In the genomic region with DNA sequence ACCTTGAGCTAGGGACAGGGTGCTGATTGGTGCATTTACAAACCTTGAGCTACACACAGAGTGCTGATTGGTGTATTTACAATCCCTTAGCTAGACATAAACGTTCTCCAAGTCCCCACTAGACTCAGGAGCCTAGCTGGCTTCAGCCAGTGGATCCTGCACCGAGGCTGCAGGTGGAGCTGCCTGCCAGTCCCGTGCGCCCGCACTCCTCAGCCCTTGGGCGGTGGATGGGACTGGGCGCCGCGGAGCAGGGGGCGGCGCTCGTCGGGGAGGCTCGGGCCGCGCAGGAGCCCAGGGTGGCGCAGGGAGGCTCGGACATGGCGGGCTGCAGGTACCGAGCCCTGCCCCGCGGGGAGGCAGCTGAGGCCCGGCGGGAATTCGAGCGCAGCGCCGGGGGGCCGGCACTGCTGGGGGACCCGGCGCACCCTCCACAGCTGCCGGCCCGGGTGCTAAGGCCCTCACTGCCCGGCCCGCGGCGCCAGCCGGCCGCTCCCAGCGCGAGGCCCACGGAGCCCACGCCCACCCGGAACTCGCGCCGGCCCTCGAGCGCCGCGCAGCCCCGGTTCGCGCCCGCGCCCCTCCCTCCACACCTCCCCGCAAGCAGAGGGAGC, we compare ENCODE assay signal across 8 cellular contexts.
DNase-seq lines count a peak whose midpoint lies in the region; ATAC-seq and TF ChIP-seq lines count a peak whose summit lies in the region.
"Not testable (repeated sequence)": the region's sequence is repeated elsewhere in the genome, so short reads cannot be mapped to it uniquely, and the experiment has no call there.

No MANE protein-coding gene starts in this region.

- not testable (repeated sequence) for H3K36me3 Mint-ChIP-seq in GM23338 (ENCODE audit: low read depth); central memory CD8-positive, alpha-beta T cell (ENCODE audit: insufficient read depth); naive thymus-derived CD4-positive, alpha-beta T cell

- H3K27me3 Mint-ChIP-seq in GM23338 (ENCODE audit: insufficient read depth, low read depth, poor library complexity) = peaks cover 49% of the 10 kb centered on the region
- H3K27me3 Mint-ChIP-seq in central memory CD8-positive, alpha-beta T cell = peaks cover 24% of the 10 kb centered on the region
- H3K27me3 Mint-ChIP-seq in naive thymus-derived CD4-positive, alpha-beta T cell = peaks cover 10 to 48% (median 10%) of the 10 kb centered on the region in 5 donors

- H3K4me2 ChIP-seq in GM23338 = not testable (repeated sequence)

- H3K9me3 ChIP-seq in NT2/D1 (ENCODE audit: insufficient read depth, low read length) = peaks cover 11% of the 10 kb centered on the region; the same call in 1 of the 2 replicates
- not testable (repeated sequence) for H3K9me3 ChIP-seq in right atrium auricular region; naive thymus-derived CD4-positive, alpha-beta T cell (ENCODE audit: control insufficient read depth in 2 of 3, low read length in 3 of 3); aorta (ENCODE audit: control insufficient read depth, low read length)

- WGBS in aorta, 2 donors = 1 to 3% methylated on average over 44 to 57 of the region's 57 CpGs

- not testable (repeated sequence) for H3K36me3 ChIP-seq in GM23338 (ENCODE audit: insufficient read depth); NT2/D1 (ENCODE audit: insufficient read depth, insufficient read length, low read length); right atrium auricular region; naive thymus-derived CD4-positive, alpha-beta T cell (ENCODE audit: control insufficient read depth in 2 of 3, insufficient read depth in 3 of 3, low read length in 3 of 3); aorta (ENCODE audit: control insufficient read depth in 1 of 2, insufficient read depth in 2 of 2, low read length in 1 of 2)

- not testable (repeated sequence) for H3K79me2 ChIP-seq in GM23338 (replicated peaks; ENCODE audit: insufficient read depth)

- H3K27me3 ChIP-seq in GM23338 (ENCODE audit: insufficient read depth); right atrium auricular region; naive thymus-derived CD4-positive, alpha-beta T cell (ENCODE audit: control insufficient read depth in 2 of 2, insufficient read depth in 2 of 2, low read length in 2 of 2); aorta (ENCODE audit: control insufficient read depth in 1 of 2, insufficient read depth in 2 of 2, low read length in 1 of 2): not testable (repeated sequence)
- H3K27me3 ChIP-seq in NT2/D1 (ENCODE audit: insufficient read depth, insufficient read length) = peaks cover 57% of the 10 kb centered on the region

- H3K9me3 Mint-ChIP-seq in GM23338; central memory CD8-positive, alpha-beta T cell; naive thymus-derived CD4-positive, alpha-beta T cell: not testable (repeated sequence)

- not testable (repeated sequence) for H3K9me2 ChIP-seq in GM23338 (ENCODE audit: insufficient read depth)

- not testable (repeated sequence) for H3K4me1 ChIP-seq in GM23338 (ENCODE audit: insufficient read depth); NT2/D1 (ENCODE audit: insufficient read depth, insufficient read length); aorta (ENCODE audit: control insufficient read depth in 1 of 2, insufficient read depth in 2 of 2, low read length in 2 of 2)
- peaks cover 0 to 26% of the 10 kb centered on the region in 2 donors for H3K4me1 ChIP-seq in right atrium auricular region
- peaks cover 5 to 24% of the 10 kb centered on the region in 2 donors for H3K4me1 ChIP-seq in naive thymus-derived CD4-positive, alpha-beta T cell (ENCODE audit: control insufficient read depth in 2 of 2, insufficient read depth in 2 of 2, low read length in 2 of 2)

- not testable (repeated sequence) for DNase-seq in GM23338 (ENCODE audit: low spot score); NT2/D1 (ENCODE audit: low read depth, low spot score); central memory CD8-positive, alpha-beta T cell (ENCODE audit: low spot score in 2 of 2); right atrium auricular region (ENCODE audit: low spot score)
- peak; percentile 45 for DNase-seq in activated T-cell treated with anti-CD3 and anti-CD28 coated beads, Interleukin-2, amount 50 U/mL, for 1 hour
- peak in 6 of 9 donors; percentile 32 to 57 (median 41) for DNase-seq in naive thymus-derived CD4-positive, alpha-beta T cell
- peak; percentile 13 for DNase-seq in stimulated activated CD4-positive, alpha-beta T cell treated with anti-CD3 and anti-CD28 coated beads, Interleukin-4, amount 100 ng/mL, for 24 hours
- DNase-seq in aorta = peak; percentile 36 to 73

- H4K20me1 ChIP-seq in GM23338 (replicated peaks; ENCODE audit: insufficient read depth) = not testable (repeated sequence)

- TF ChIP-seq CTCF in GM23338 (conservative IDR thresholded peaks at IDR 0.05; ENCODE audit: low read depth in 2 of 2); right atrium auricular region (IDR thresholded peaks at IDR 0.05): not testable (repeated sequence)

- not testable (repeated sequence) for H3K27ac ChIP-seq in GM23338 (ENCODE audit: low read depth); right atrium auricular region; naive thymus-derived CD4-positive, alpha-beta T cell (ENCODE audit: low read depth, low read length); aorta (ENCODE audit: low read depth in 1 of 2, low read length in 2 of 2)

- H3K27ac Mint-ChIP-seq in GM23338; central memory CD8-positive, alpha-beta T cell (ENCODE audit: low read depth): not testable (repeated sequence)
- H3K27ac Mint-ChIP-seq in naive thymus-derived CD4-positive, alpha-beta T cell = peak overlapping the region in 3 of 9 donors; percentile 12 to 47 (median 17)

- POLR2A ChIA-PET in naive thymus-derived CD4-positive, alpha-beta T cell (lab: Charles Lee) = interaction anchor here (1.3 kb wide), 1 partner anchor 14 kb away, joined by 4 read pairs; no protein-coding TSS in a partner anchor

- peaks cover 13% of the 10 kb centered on the region for H3K4me1 Mint-ChIP-seq in GM23338
- peaks cover 19% of the 10 kb centered on the region for H3K4me1 Mint-ChIP-seq in central memory CD8-positive, alpha-beta T cell
- peaks cover 14 to 47% (median 39%) of the 10 kb centered on the region in 7 donors for H3K4me1 Mint-ChIP-seq in naive thymus-derived CD4-positive, alpha-beta T cell

- H3F3A ChIP-seq in GM23338 (replicated peaks; ENCODE audit: low read depth) = not testable (repeated sequence)

- CTCF ChIA-PET in naive thymus-derived CD4-positive, alpha-beta T cell (lab: Charles Lee) = not testable (repeated sequence)

- not testable (repeated sequence) for H2AFZ ChIP-seq in GM23338

- H3K9ac ChIP-seq in NT2/D1 (ENCODE audit: insufficient read length, low read depth) = peak overlapping the region; percentile 50

- not testable (repeated sequence) for ATAC-seq in GM23338; aorta (ENCODE audit: low FRiP score)
- ATAC-seq in central memory CD8-positive, alpha-beta T cell (replicated peaks; ENCODE audit: extremely low read depth, poor library complexity, severe bottlenecking) = peak; percentile 28
- peak; percentile 60 for ATAC-seq in naive thymus-derived CD4-positive, alpha-beta T cell

- H3K4me3 ChIP-seq in GM23338; aorta (ENCODE audit: low read length in 2 of 2): not testable (repeated sequence)
- H3K4me3 ChIP-seq in NT2/D1 (ENCODE audit: insufficient read length, low read depth) (peak overlapping the region; percentile 26), right atrium auricular region (peak overlapping the region; percentile 30 to 49)
- peak overlapping the region; percentile 20 for H3K4me3 ChIP-seq in naive thymus-derived CD4-positive, alpha-beta T cell (ENCODE audit: low read length)

- H3K4me3 Mint-ChIP-seq in GM23338 = peak overlapping the region; percentile 48
- peak overlapping the region; percentile 65 for H3K4me3 Mint-ChIP-seq in central memory CD8-positive, alpha-beta T cell
- H3K4me3 Mint-ChIP-seq in naive thymus-derived CD4-positive, alpha-beta T cell = peak overlapping the region; percentile 47 to 89 (median 72)

- intact Hi-C loops in naive thymus-derived CD4-positive, alpha-beta T cell (cut with micrococcal nuclease) = loop anchor here in 1 of 2 donors (1.0 to 2.0 kb wide), 2 partner anchors 13 to 23 kb away; no protein-coding TSS in a partner anchor
- intact Hi-C loops in aorta (cut with DNase I) = not testable (repeated sequence)
